In genomic region chr6:26233608-26234420, GRCh38 we compare ENCODE assay signal across 1 cellular context.
TF ChIP-seq lines count a peak whose summit lies in the region.

No MANE protein-coding gene starts in this region.

TF ChIP-seq in GM12878, 131 proteins besides CTCF, POLR2A, EP300 and RAD21 (continued from another document):
- TF ChIP-seq ELK1 (IDR thresholded peaks at IDR 0.05; ENCODE audit: low read depth, low read length) (peak; percentile 31; the same call in 1 of the 2 replicates), CEBPB (IDR thresholded peaks at IDR 0.05; ENCODE audit: borderline replicate concordance in 1 of 2, low read depth in 2 of 2, low read length in 2 of 2) (no peak), USF2 (IDR thresholded peaks at IDR 0.05; ENCODE audit: borderline replicate concordance, low read depth, low read length) (no peak), USF1 (IDR thresholded peaks at IDR 0.05; ENCODE audit: borderline replicate concordance, extremely low read length, insufficient read depth, low read depth, low read length) (no peak), NFXL1 (IDR thresholded peaks at IDR 0.05; ENCODE audit: borderline replicate concordance) (peak; percentile 68; the same call in 1 of the 2 replicates), SMAD1 (IDR thresholded peaks at IDR 0.05; ENCODE audit: low read depth, partially characterized antibody) (peak; percentile 38), TARDBP (IDR thresholded peaks at IDR 0.05; ENCODE audit: borderline replicate concordance) (no peak; the same call in none of the 2 replicates), POU2F2 (IDR thresholded peaks at IDR 0.05; ENCODE audit: borderline replicate concordance, low read depth, low read length) (peak; percentile 90), ATF2 (IDR thresholded peaks at IDR 0.05; ENCODE audit: low read length) (no peak)
